20 cellular contexts compared by ENCODE assay signal in the genomic region with DNA sequence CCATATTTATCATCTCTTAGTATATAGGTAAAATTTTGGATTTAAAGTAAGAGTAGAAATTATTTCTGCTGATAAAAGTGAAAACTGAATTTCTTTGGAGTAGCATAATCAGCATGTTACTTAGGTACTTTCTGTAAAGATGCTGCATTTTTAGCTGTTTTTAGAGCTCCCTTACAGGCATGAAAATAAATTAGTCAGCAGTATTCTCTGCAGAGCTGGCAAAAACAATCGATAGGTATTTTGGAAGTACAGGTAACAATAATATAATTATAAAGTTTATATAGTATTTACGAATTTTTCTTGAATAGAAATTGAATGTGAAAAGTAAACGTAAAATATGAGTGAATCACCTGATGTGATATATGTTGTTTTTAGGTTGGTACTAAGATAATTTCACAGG.
DNase-seq lines count a peak whose midpoint lies in the region; ATAC-seq, FAIRE-seq and TF ChIP-seq lines count a peak whose summit lies in the region.
"Had no signal": no experiment of that assay in that cellular context is flagged by ENCODE, and none has a peak within 500 bp of the region (broad histone marks: within the 10 kb centered on the region; RNA-seq: fewer than 3 reads in every experiment).

No MANE protein-coding gene starts in this region.

- intact Hi-C loops in gastrocnemius medialis (cut with DNase I; ENCODE audit: low total_unique reads) = loop anchor here (10.0 kb wide), 1 partner anchor 219 kb away; the partner anchor contains the start of gene ESCO1

- H3K9ac ChIP-seq in SK-N-MC (ENCODE audit: insufficient read length) = peak overlapping the region; percentile 16
- H3K9ac ChIP-seq: BLaER1 treated with 17β-estradiol and CSF1 and Interleukin-3, amounts not matched to agents 10 nM and 100 nM; KMS-11 had no signal

- 85 to 86% methylated on average over 3 of the region's 3 CpGs for WGBS in gastroesophageal sphincter (ENCODE audit: low coverage in 1 of 2), 2 donors

- ATAC-seq in gastrocnemius medialis (no peak), gastroesophageal sphincter (no peak)
- ATAC-seq: CD8-positive, alpha-beta T cell had no signal

- TF ChIP-seq POLR2A in gastrocnemius medialis (IDR thresholded peaks at IDR 0.05) (no peak), GM12892 (IDR thresholded peaks at IDR 0.05; ENCODE audit: low read depth, low read length) (no peak), gastroesophageal sphincter (IDR thresholded peaks at IDR 0.05) (no peak)

- H3K36me3 ChIP-seq in SK-N-MC (ENCODE audit: insufficient read depth, low read length) = peaks cover 10% of the 10 kb centered on the region; the same call in 1 of the 2 replicates
- H3K36me3 ChIP-seq in gastrocnemius medialis = no peaks in the 10 kb centered on the region
- H3K36me3 ChIP-seq in BE2C = no peaks in the 10 kb centered on the region
- H3K36me3 ChIP-seq in gastroesophageal sphincter = peaks cover 0 to 20% of the 10 kb centered on the region in 2 donors

- H3K4me1 ChIP-seq in gastrocnemius medialis = peaks cover 18 to 27% of the 10 kb centered on the region in 2 donors
- no peaks in the 10 kb centered on the region for H3K4me1 ChIP-seq in BE2C
- H3K4me1 ChIP-seq in gastroesophageal sphincter = peaks cover 0 to 34% (median 5%) of the 10 kb centered on the region in 3 donors
- H3K4me1 ChIP-seq: BLaER1 treated with 17β-estradiol and CSF1 and Interleukin-3, amounts not matched to agents 10 nM and 100 nM had no signal

- TF ChIP-seq CTCF in D721Med (IDR thresholded peaks at IDR 0.05; ENCODE audit: insufficient read depth, missing control alignments) = no peak
- no peak for TF ChIP-seq CTCF in gastrocnemius medialis (IDR thresholded peaks at IDR 0.05 in 4 of 5, conservative IDR thresholded peaks at IDR 0.05 in 1 of 5)
- TF ChIP-seq CTCF in BE2C (IDR thresholded peaks at IDR 0.05; ENCODE audit: low read depth, low read length) = no peak
- no peak for TF ChIP-seq CTCF in gastroesophageal sphincter (IDR thresholded peaks at IDR 0.05)

- H3K4me3 ChIP-seq in SK-N-MC = no peak overlapping the region
- no peak overlapping the region for H3K4me3 ChIP-seq in gastrocnemius medialis
- no peak overlapping the region for H3K4me3 ChIP-seq in BE2C (ENCODE audit: low read depth, low read length)
- no peak overlapping the region for H3K4me3 ChIP-seq in gastroesophageal sphincter
- H3K4me3 ChIP-seq: BLaER1 treated with 17β-estradiol and CSF1 and Interleukin-3, amounts not matched to agents 10 nM and 100 nM had no signal

- DNase-seq in D721Med (ENCODE audit: insufficient read length, low spot score) = no peak
- DNase-seq in SK-N-MC (ENCODE audit: low read depth, low spot score) = no peak
- no peak for DNase-seq in gastrocnemius medialis
- DNase-seq in GM12892 (ENCODE audit: insufficient read length) = no peak
- no peak for DNase-seq in BE2C
- DNase-seq: Calu3; CD8-positive, alpha-beta T cell; DMS 273 treated with DMSO at 0.1 percent for 48 hours; DMS53; DND-41; EL; H9 had no signal

- FAIRE-seq in A204.1 (lab: Jason Lieb, UNC) (peak; percentile 3), D721Med (lab: Jason Lieb, UNC) (peak; percentile 72), GM12892 (lab: Jason Lieb, UNC) (no peak)
- FAIRE-seq: GM12891, GM19239, H1, HTR-8/SVneo had no signal

- H3K27me3 ChIP-seq in gastrocnemius medialis (no peaks in the 10 kb centered on the region), BE2C (no peaks in the 10 kb centered on the region), gastroesophageal sphincter (no peaks in the 10 kb centered on the region)
- H3K27me3 ChIP-seq: BLaER1 treated with 17β-estradiol and CSF1 and Interleukin-3, amounts not matched to agents 10 nM and 100 nM had no signal

- no peak for TF ChIP-seq EP300 in gastroesophageal sphincter (IDR thresholded peaks at IDR 0.05)

- H3K27ac ChIP-seq in SK-N-MC (no peak overlapping the region), gastrocnemius medialis (peak overlapping the region; percentile 80 to 89 (median 88)), gastroesophageal sphincter (no peak overlapping the region)
- H3K27ac ChIP-seq: BLaER1 treated with 17β-estradiol and CSF1 and Interleukin-3, amounts not matched to agents 10 nM and 100 nM; KMS-11 had no signal

- in situ Hi-C loops in gastrocnemius medialis (cut with MboI; ENCODE audit: low sequenced_read_pairs in 4 of 4) = loop anchor here in 1 of 4 donors (25.0 kb wide), 1 partner anchor 337 kb away; no protein-coding TSS in a partner anchor

- H3K9me3 ChIP-seq in SK-N-MC (ENCODE audit: low read depth, low read length) (no peaks in the 10 kb centered on the region), gastrocnemius medialis (no peaks in the 10 kb centered on the region), BE2C (no peaks in the 10 kb centered on the region), gastroesophageal sphincter (no peaks in the 10 kb centered on the region)
- H3K9me3 ChIP-seq: BLaER1 treated with 17β-estradiol and CSF1 and Interleukin-3, amounts not matched to agents 10 nM and 100 nM had no signal

Comparison
In these comparisons a context has a peak if more than half of its experiments do, and no peak if none do; other contexts are left out.
1. H3K27ac ChIP-seq: peak in gastrocnemius medialis (4 of 4); none in SK-N-MC (single experiment) and gastroesophageal sphincter (0 of 4).